In genomic region chr6:109612268-109612667, GRCh38 we compare ENCODE assay signal across 18 cellular contexts.
"Had no signal": no experiment of that assay in that cellular context is flagged by ENCODE, and none has a peak within 500 bp of the region (broad histone marks: within the 10 kb centered on the region; RNA-seq: fewer than 3 reads in every experiment).

No MANE protein-coding gene starts in this region.

- H3K36me3 ChIP-seq: neural progenitor cell, prostate gland, right atrium auricular region, suprapubic skin, transverse colon had no signal

- DNase-seq: activated CD4-positive, alpha-beta T cell treated with anti-CD3 and anti-CD28 coated beads for 36 hours; activated CD4-positive, alpha-beta T cell treated with anti-CD3 and anti-CD28 coated beads, Interleukin-2, amount 50 U/mL, for 48 hours; activated gamma-delta T cell; effector memory CD4-positive, alpha-beta T cell; heart right ventricle; mesenchymal stem cell; naive thymus-derived CD4-positive, alpha-beta T cell; stimulated activated CD4-positive, alpha-beta T cell treated with anti-CD3 and anti-CD28 coated beads, Interleukin-12 subunit alpha, Interleukin-12 subunit beta, amount 100 ng/mL, for 4 hours; stimulated activated CD4-positive, alpha-beta T cell treated with anti-CD3 and anti-CD28 coated beads, Interleukin-1b, Interleukin-23, amount 100 ng/mL, for 48 hours; stimulated activated naive CD4-positive, alpha-beta T cell treated with Interleukin-2 at 50 U/mL for 16 hours; transverse colon had no signal

- H3K9me3 ChIP-seq: esophagus muscularis mucosa, prostate gland, right atrium auricular region, suprapubic skin, vagina had no signal

- FAIRE-seq: endothelial cell of umbilical vein had no signal

- H3K27ac ChIP-seq: esophagus muscularis mucosa, heart right ventricle, neural progenitor cell, prostate gland, right atrium auricular region, suprapubic skin, transverse colon, vagina had no signal

- H3K27me3 ChIP-seq: esophagus muscularis mucosa, heart right ventricle, neural progenitor cell, right atrium auricular region, suprapubic skin, transverse colon, vagina had no signal

- H3K4me1 ChIP-seq: esophagus muscularis mucosa, heart right ventricle, neural progenitor cell, prostate gland, right atrium auricular region, suprapubic skin, transverse colon, vagina had no signal

- H3K4me3 ChIP-seq: esophagus muscularis mucosa, heart right ventricle, neural progenitor cell, prostate gland, right atrium auricular region, suprapubic skin, transverse colon, vagina had no signal
